Comparison of ENCODE assay signal across 8 cellular contexts in the genomic region with DNA sequence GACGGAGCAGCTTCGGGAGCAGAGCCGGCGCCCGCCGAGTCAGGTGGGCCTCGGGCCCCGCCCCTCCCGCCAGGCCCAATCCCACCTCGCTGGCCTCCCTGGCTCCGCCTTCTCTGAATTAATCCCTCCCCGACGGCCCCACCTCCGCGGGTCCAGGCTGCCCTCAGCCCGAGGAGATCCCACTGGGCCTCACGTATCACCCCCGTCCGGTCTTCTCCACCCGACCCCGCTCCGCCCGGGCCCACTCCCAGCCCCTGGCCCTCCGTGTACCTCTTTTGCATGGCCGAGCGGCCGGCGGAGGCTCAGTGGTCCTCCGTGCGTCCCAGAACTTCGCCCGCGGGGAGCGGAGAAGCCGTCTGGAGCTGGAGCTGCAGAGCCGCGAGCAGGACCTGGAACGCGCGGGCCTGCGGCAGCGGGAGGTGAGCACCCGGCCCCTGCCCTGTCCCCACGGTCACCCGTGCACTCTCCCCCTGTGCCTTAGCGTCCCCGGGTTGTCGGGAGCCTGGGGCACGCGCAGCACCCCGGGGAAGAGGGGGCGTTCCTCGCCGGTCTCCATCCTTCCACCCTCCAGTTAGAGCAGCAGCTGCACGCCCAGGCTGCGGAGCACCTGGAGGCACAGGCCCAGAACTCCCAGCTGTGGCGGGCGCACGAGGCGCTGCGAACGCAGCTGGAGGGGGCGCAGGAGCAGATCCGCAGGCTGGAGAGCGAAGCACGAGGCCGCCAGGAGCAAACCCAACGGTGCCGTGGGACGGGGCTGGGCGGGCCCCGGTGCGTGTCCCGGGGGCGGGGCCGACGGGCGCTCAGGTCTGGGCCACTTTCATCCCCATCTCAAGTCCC. TPM values are rescaled to one million over a fixed set of nuclear protein-coding genes. Genes with fewer than 3 reads are reported as not detected.
DNase-seq lines count a peak whose midpoint lies in the region; ATAC-seq and TF ChIP-seq lines count a peak whose summit lies in the region.

No MANE protein-coding gene starts in this region.

- BruUV-seq in Caco-2 (replicated peaks; lab: Mats Ljungman, UMichigan) (no TSS peak), OCI-LY7 (replicated peaks; lab: Mats Ljungman, UMichigan) (no TSS peak)

- TF ChIP-seq CTCF in Caco-2 (IDR thresholded peaks at IDR 0.05; ENCODE audit: insufficient read depth in 1 of 2, low read depth in 1 of 2, low read length in 1 of 2, severe bottlenecking in 1 of 2, unreplicated experiment in 1 of 2): no peak
- TF ChIP-seq CTCF in OCI-LY7 (conservative IDR thresholded peaks at IDR 0.05; ENCODE audit: low read length): no peak
- TF ChIP-seq CTCF in cardiac muscle cell (IDR thresholded peaks at IDR 0.05; ENCODE audit: low read depth, low read length): no peak
- no peak for TF ChIP-seq CTCF in progenitor cell of endocrine pancreas (IDR thresholded peaks at IDR 0.05; ENCODE audit: unreplicated experiment)

- H3K27me3 ChIP-seq in Caco-2 (replicated peaks; ENCODE audit: control insufficient read depth, insufficient read depth, low read length): no peaks in the 10 kb centered on the region
- H3K27me3 ChIP-seq in cardiac muscle cell: peaks cover 29% of the 10 kb centered on the region

- peaks cover 19% of the 10 kb centered on the region for H3K4me1 Mint-ChIP-seq in Caco-2 (ENCODE audit: low read depth, unreplicated experiment)
- peaks cover 39% of the 10 kb centered on the region for H3K4me1 Mint-ChIP-seq in activated naive CD4-positive, alpha-beta T cell treated with anti-CD3 and anti-CD28 coated beads, Interleukin-2, amount 50 U/mL, for 24 hours
- peaks cover 12% of the 10 kb centered on the region for H3K4me1 Mint-ChIP-seq in progenitor cell of endocrine pancreas (ENCODE audit: low read depth)

- H3K4me3 Mint-ChIP-seq in Caco-2 (ENCODE audit: unreplicated experiment) (peak overlapping the region; percentile 79), progenitor cell of endocrine pancreas (ENCODE audit: low read depth) (peak overlapping the region; percentile 47)
- peak overlapping the region; percentile 39 for H3K4me3 Mint-ChIP-seq in activated naive CD4-positive, alpha-beta T cell treated with anti-CD3 and anti-CD28 coated beads, Interleukin-2, amount 50 U/mL, for 24 hours

- no peaks in the 10 kb centered on the region for H3K9me3 Mint-ChIP-seq in Caco-2 (ENCODE audit: unreplicated experiment)
- H3K9me3 Mint-ChIP-seq in activated naive CD4-positive, alpha-beta T cell treated with anti-CD3 and anti-CD28 coated beads, Interleukin-2, amount 50 U/mL, for 24 hours: no peaks in the 10 kb centered on the region
- no peaks in the 10 kb centered on the region for H3K9me3 Mint-ChIP-seq in progenitor cell of endocrine pancreas (ENCODE audit: low read depth)

- POLR2A ChIA-PET in Caco-2 (lab: Charles Lee) (interaction anchor here (0.5 to 4.9 kb wide), 3 partner anchors 11 to 50 kb away, joined by 8 to 33 read pairs (median 12); a partner anchor contains a TSS), OCI-LY7 (lab: Charles Lee) (interaction anchor here (0.9 to 1.0 kb wide), 2 partner anchors 11 to 13 kb away, joined by 3 to 4 read pairs; no protein-coding TSS in a partner anchor)

- DNase-seq in Caco-2 (peak; percentile 86 to 89), OCI-LY7 (ENCODE audit: low spot score) (peak; percentile 48), cardiac muscle cell (ENCODE audit: low read depth in 1 of 2, low spot score in 1 of 2) (peak; percentile 67 to 90), progenitor cell of endocrine pancreas (ENCODE audit: low spot score, unreplicated experiment) (peak; percentile 66), Ammon's horn (ENCODE audit: low spot score) (no peak), middle frontal gyrus (ENCODE audit: extremely low spot score, low spot score) (no peak)

- no peak overlapping the region for H2AFZ ChIP-seq in OCI-LY7 (ENCODE audit: low read length)

- H3K36me3 ChIP-seq in Caco-2 (ENCODE audit: control insufficient read depth, insufficient read depth, low read length): no peaks in the 10 kb centered on the region
- no peaks in the 10 kb centered on the region for H3K36me3 ChIP-seq in OCI-LY7 (ENCODE audit: insufficient read depth, low read length)
- no peaks in the 10 kb centered on the region for H3K36me3 ChIP-seq in cardiac muscle cell

- peak overlapping the region; percentile 68 for H3K4me2 ChIP-seq in OCI-LY7 (ENCODE audit: low read length)

- ATAC-seq in HG02610 (IDR thresholded peaks at IDR 0.05; ENCODE audit: unreplicated experiment): peak; percentile 30

- CTCF ChIA-PET in Caco-2 (lab: Charles Lee): interaction anchor here (1.9 to 2.4 kb wide), 2 partner anchors 8 to 11 kb away, joined by 4 to 10 read pairs; a partner anchor contains a TSS
- CTCF ChIA-PET in OCI-LY7 (lab: Charles Lee; ENCODE audit: unreplicated experiment): no interaction called here

- H3K4me1 ChIP-seq in Caco-2 (peaks cover 48% of the 10 kb centered on the region), OCI-LY7 (ENCODE audit: insufficient read depth, low read length, poor library complexity, severe bottlenecking) (peaks cover 36% of the 10 kb centered on the region), cardiac muscle cell (ENCODE audit: low read depth) (peaks cover 34% of the 10 kb centered on the region)

- intact Hi-C loops in Caco-2 (cut with micrococcal nuclease; ENCODE audit: unreplicated experiment): no loop called here
- intact Hi-C loops in OCI-LY7 (cut with micrococcal nuclease; ENCODE audit: unreplicated experiment): no loop called here

- peaks cover 30% of the 10 kb centered on the region for H3K36me3 Mint-ChIP-seq in Caco-2 (ENCODE audit: insufficient read depth, unreplicated experiment)
- no peaks in the 10 kb centered on the region for H3K36me3 Mint-ChIP-seq in activated naive CD4-positive, alpha-beta T cell treated with anti-CD3 and anti-CD28 coated beads, Interleukin-2, amount 50 U/mL, for 24 hours
- no peaks in the 10 kb centered on the region for H3K36me3 Mint-ChIP-seq in progenitor cell of endocrine pancreas (ENCODE audit: insufficient read depth)

- H3K79me2 ChIP-seq in OCI-LY7 (ENCODE audit: insufficient read depth, low read depth, low read length): no peaks in the 10 kb centered on the region

- peak overlapping the region; percentile 59 for H3K4me3 ChIP-seq in Caco-2 (ENCODE audit: low read depth, low read length)
- H3K4me3 ChIP-seq in OCI-LY7 (ENCODE audit: low read depth, low read length, poor library complexity, severe bottlenecking): no peak overlapping the region
- H3K4me3 ChIP-seq in cardiac muscle cell: peak overlapping the region; percentile 31

- H3K27me3 Mint-ChIP-seq in Caco-2 (ENCODE audit: insufficient read depth, unreplicated experiment) (no peaks in the 10 kb centered on the region), progenitor cell of endocrine pancreas (peaks cover 35% of the 10 kb centered on the region)
- H3K27me3 Mint-ChIP-seq in activated naive CD4-positive, alpha-beta T cell treated with anti-CD3 and anti-CD28 coated beads, Interleukin-2, amount 50 U/mL, for 24 hours: peaks cover 10% of the 10 kb centered on the region

- H3K27ac Mint-ChIP-seq in Caco-2 (ENCODE audit: unreplicated experiment) (no peak overlapping the region), progenitor cell of endocrine pancreas (no peak overlapping the region)
- no peak overlapping the region for H3K27ac Mint-ChIP-seq in activated naive CD4-positive, alpha-beta T cell treated with anti-CD3 and anti-CD28 coated beads, Interleukin-2, amount 50 U/mL, for 24 hours

- H3K9me3 ChIP-seq in Caco-2 (no peaks in the 10 kb centered on the region), OCI-LY7 (ENCODE audit: low read length) (no peaks in the 10 kb centered on the region), cardiac muscle cell (ENCODE audit: low read depth) (no peaks in the 10 kb centered on the region)

- H4K20me1 ChIP-seq in OCI-LY7 (ENCODE audit: insufficient read depth, low read length): no peaks in the 10 kb centered on the region

- H3K27ac ChIP-seq in OCI-LY7 (ENCODE audit: low read depth, low read length, poor library complexity, severe bottlenecking) (no peak overlapping the region), cardiac muscle cell (no peak overlapping the region)

- H3K9me2 ChIP-seq in OCI-LY7 (ENCODE audit: insufficient read depth, low read length): no peaks in the 10 kb centered on the region

RNA-seq across cellular contexts. Expression of a gene that starts 2.2 kb away (rescaled TPM):
- total RNA-seq in Caco-2 (2022) (268 and 302 TPM in 2 replicates), OCI-LY7 (2022) (0.84 and 1.0 TPM in 2 replicates), cardiac muscle cell (146 and 177 TPM in 2 replicates), progenitor cell of endocrine pancreas (154 and 160 TPM in 2 replicates)
- 0.28 TPM in 1 of 2 replicates, not detected in the other for total RNA-seq in OCI-LY7 (2014; rRNA removed; shearing (Covaris generic))
- 210 and 290 TPM in 2 replicates for polyA plus RNA-seq in cardiac muscle cell

RNA-seq across cellular contexts. Expression of a gene that starts 2.8 kb away (rescaled TPM):
- total RNA-seq in Caco-2 (2022) (15.4 and 16.3 TPM in 2 replicates), OCI-LY7 (2022) (20.1 and 21.0 TPM in 2 replicates), cardiac muscle cell (43.9 and 91.0 TPM in 2 replicates), progenitor cell of endocrine pancreas (50.9 and 52.9 TPM in 2 replicates)
- total RNA-seq in OCI-LY7 (2014; rRNA removed; shearing (Covaris generic)): 2.2 and 2.8 TPM in 2 replicates
- polyA plus RNA-seq in cardiac muscle cell: 84.5 and 113 TPM in 2 replicates

RNA-seq across cellular contexts. Expression of a gene that starts 11.8 kb away (rescaled TPM):
- total RNA-seq in Caco-2 (2022) (84.7 and 93.6 TPM in 2 replicates), OCI-LY7 (2022) (41.2 and 57.5 TPM in 2 replicates), cardiac muscle cell (59.9 and 99.9 TPM in 2 replicates), progenitor cell of endocrine pancreas (47.3 and 51.1 TPM in 2 replicates)
- 15.1 and 19.8 TPM in 2 replicates for total RNA-seq in OCI-LY7 (2014; rRNA removed; shearing (Covaris generic))
- polyA plus RNA-seq in cardiac muscle cell: 81.6 and 91.1 TPM in 2 replicates

RNA-seq across cellular contexts. Expression of a gene that starts 11.8 kb away (rescaled TPM):
- total RNA-seq in Caco-2 (2022) (139 and 141 TPM in 2 replicates), OCI-LY7 (2022) (64.5 and 88.3 TPM in 2 replicates), cardiac muscle cell (67.3 and 152 TPM in 2 replicates), progenitor cell of endocrine pancreas (89.6 and 97.9 TPM in 2 replicates)
- total RNA-seq in OCI-LY7 (2014; rRNA removed; shearing (Covaris generic)): 206 and 224 TPM in 2 replicates
- 317 and 482 TPM in 2 replicates for polyA plus RNA-seq in cardiac muscle cell

RNA-seq across cellular contexts. Expression of a gene that starts 12.1 kb away (rescaled TPM):
- 84.5 and 95.9 TPM in 2 replicates for total RNA-seq in Caco-2 (2022)
- total RNA-seq in OCI-LY7 (2014; rRNA removed; shearing (Covaris generic)): 8.9 and 12.1 TPM in 2 replicates
- 8.0 and 9.4 TPM in 2 replicates for total RNA-seq in OCI-LY7 (2022)
- 85.3 and 140 TPM in 2 replicates for total RNA-seq in cardiac muscle cell
- polyA plus RNA-seq in cardiac muscle cell: 79.1 and 125 TPM in 2 replicates
- total RNA-seq in progenitor cell of endocrine pancreas: 24.9 and 27.7 TPM in 2 replicates

Comparison
In these comparisons a context has a peak if more than half of its experiments do, and no peak if none do; other contexts are left out.
1. DNase-seq: peak in Caco-2 (2 of 2), OCI-LY7 (single experiment), cardiac muscle cell (2 of 2) and progenitor cell of endocrine pancreas (single experiment); none in Ammon's horn (single experiment) and middle frontal gyrus (single experiment).
2. RNA of a gene that starts 2.2 kb away (total RNA-seq): 268 to 302 TPM in Caco-2, 154 to 160 TPM in progenitor cell of endocrine pancreas and 146 to 177 TPM in cardiac muscle cell; 0.28 to 1.0 TPM in OCI-LY7; every median in the first group is over 10 times any median in the second.
3. Peak in every context shown above with its lines, with median percentiles within 50 percentile points of each other: H3K4me3 Mint-ChIP-seq.